ENCODE assay signal across 8 cellular contexts in the genomic region with DNA sequence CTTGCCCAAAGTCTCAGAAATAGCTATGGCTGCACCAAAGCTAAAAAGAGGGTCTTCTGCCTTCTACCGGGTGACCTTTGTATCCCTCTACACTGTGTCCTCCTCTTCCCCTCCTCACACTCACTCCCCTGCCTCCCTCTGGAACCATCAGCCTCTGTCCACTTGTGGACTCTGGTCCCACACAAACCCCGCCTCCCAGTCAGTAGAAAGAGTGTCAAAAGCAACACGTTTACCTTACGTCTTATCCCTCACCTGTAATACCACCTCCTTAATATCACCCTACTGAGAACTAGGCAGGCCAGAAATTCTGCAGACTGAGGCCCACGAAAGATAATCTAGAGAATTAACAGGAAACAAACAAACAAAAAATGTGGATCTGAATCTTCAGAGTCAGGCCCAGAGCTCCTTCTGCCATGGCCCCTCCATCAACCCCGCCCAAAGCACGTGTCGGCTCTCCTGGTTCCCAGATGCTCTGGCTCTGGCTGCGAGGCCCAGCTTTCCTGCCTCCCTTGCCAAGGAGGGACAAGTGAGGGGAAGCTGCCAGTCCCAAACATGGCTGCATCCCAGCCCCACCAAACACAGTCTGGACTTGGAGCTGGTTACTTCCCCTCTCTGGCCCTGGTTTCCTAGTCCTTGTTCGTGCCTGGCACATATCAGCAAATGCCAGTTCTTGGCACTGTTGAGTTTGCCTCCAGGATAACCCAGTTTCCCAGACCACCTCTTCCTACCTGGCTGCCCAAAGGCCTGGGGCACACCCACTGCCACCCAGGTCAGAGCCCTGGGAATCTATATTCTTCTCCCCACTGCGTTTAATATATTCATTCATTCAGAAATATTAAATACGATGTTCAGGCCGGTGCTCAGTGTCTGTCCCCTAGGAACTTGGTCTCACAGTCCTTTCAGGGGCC. TPM values are rescaled to one million over a fixed set of nuclear protein-coding genes. Genes with fewer than 3 reads are reported as not detected.
DNase-seq lines count a peak whose midpoint lies in the region; ATAC-seq, FAIRE-seq and TF ChIP-seq lines count a peak whose summit lies in the region.

No MANE protein-coding gene starts in this region.

- H2BK15ac ChIP-seq in mesenchymal stem cell (ENCODE audit: low read depth, poor library complexity, severe bottlenecking): no peak overlapping the region

- H3K23ac ChIP-seq in mesenchymal stem cell (ENCODE audit: low read length in 2 of 2): peak overlapping the region; percentile 20 to 68

- no peak for FAIRE-seq in HTR-8/SVneo (lab: Jason Lieb, UNC)

- peak overlapping the region; percentile 86 for H2BK120ac ChIP-seq in mesenchymal stem cell (ENCODE audit: low read depth, low read length)

- H3K14ac ChIP-seq in mesenchymal stem cell (ENCODE audit: low read length in 2 of 2): peak overlapping the region in 1 of 2 experiments; percentile 86

- peak overlapping the region; percentile 16 to 74 for H3K18ac ChIP-seq in mesenchymal stem cell (ENCODE audit: low read depth in 1 of 2, low read length in 2 of 2)

- no peak overlapping the region for H2AFZ ChIP-seq in mesenchymal stem cell (ENCODE audit: low read depth, low read length)

- H3K4me3 ChIP-seq in choroid plexus epithelial cell (ENCODE audit: low read depth, low read length) (peak overlapping the region; percentile 96), mesenchymal stem cell (ENCODE audit: insufficient read depth in 1 of 2, low read depth in 1 of 2, low read length in 2 of 2) (peak overlapping the region; percentile 34 to 95), uterus (peak overlapping the region; percentile 88 to 94)

- TF ChIP-seq CTCF in choroid plexus epithelial cell (conservative IDR thresholded peaks at IDR 0.05; ENCODE audit: low read depth, low read length) (no peak), uterus (IDR thresholded peaks at IDR 0.05) (no peak)

- peaks cover 2% of the 10 kb centered on the region for H3K79me1 ChIP-seq in mesenchymal stem cell (replicated peaks; ENCODE audit: low read length, poor library complexity, severe bottlenecking)

- peaks cover 2% of the 10 kb centered on the region for H3K27me3 Mint-ChIP-seq in activated T-cell treated with anti-CD3 and anti-CD28 coated beads, Interleukin-2, amount 50 U/mL, for 4 hours (ENCODE audit: low read depth)

- H3K36me3 Mint-ChIP-seq in activated T-cell treated with anti-CD3 and anti-CD28 coated beads, Interleukin-2, amount 50 U/mL, for 4 hours (ENCODE audit: insufficient read depth): peaks cover 26% of the 10 kb centered on the region

- peak overlapping the region; percentile 99 for H2AK5ac ChIP-seq in mesenchymal stem cell (ENCODE audit: low read length, severe bottlenecking)

- peak overlapping the region; percentile 82 for H3K4me2 ChIP-seq in mesenchymal stem cell (ENCODE audit: low read length, poor library complexity, severe bottlenecking)

- WGBS in mesenchymal stem cell: 75% methylated on average over 13 of the region's 13 CpGs

- TF ChIP-seq POLR2A in uterus (IDR thresholded peaks at IDR 0.05): no peak

- peak overlapping the region; percentile 92 for H2BK5ac ChIP-seq in mesenchymal stem cell (ENCODE audit: low read depth, low read length, poor library complexity, severe bottlenecking)

- H3K4ac ChIP-seq in mesenchymal stem cell (ENCODE audit: low read depth in 1 of 2, low read length in 2 of 2): peak overlapping the region; percentile 91 to 98

- H3K4me1 ChIP-seq in mesenchymal stem cell (ENCODE audit: control insufficient read depth, insufficient read depth, low read depth, low read length) (peaks cover 41% of the 10 kb centered on the region), uterus (peaks cover 21 to 23% of the 10 kb centered on the region in 2 donors)

- H3K9ac ChIP-seq in mesenchymal stem cell (ENCODE audit: low read length): peak overlapping the region; percentile 98

- H3K9me3 Mint-ChIP-seq in activated T-cell treated with anti-CD3 and anti-CD28 coated beads, Interleukin-2, amount 50 U/mL, for 4 hours: peaks cover 10% of the 10 kb centered on the region

- no peak for ATAC-seq in activated T-cell treated with anti-CD3 and anti-CD28 coated beads, Interleukin-2, amount 50 U/mL, for 4 hours

- no peak for DNase-seq in activated T-cell treated with anti-CD3 and anti-CD28 coated beads, Interleukin-2, amount 50 U/mL, for 4 hours
- DNase-seq in activated T-cell treated with anti-CD3 and anti-CD28 coated beads, Interleukin-2, amount 50 U/mL, for 48 hours: no peak
- peak; percentile 19 for DNase-seq in choroid plexus epithelial cell (ENCODE audit: low read depth)
- no peak for DNase-seq in mesenchymal stem cell
- peak; percentile 75 for DNase-seq in uterus
- DNase-seq in NCI-H2107 treated with DMSO at 0.1 percent for 48 hours (lab: John Stamatoyannopoulos, UW; ENCODE audit: unreplicated experiment): no peak
- no peak for DNase-seq in superior temporal gyrus (ENCODE audit: extremely low spot score)
- no peak for DNase-seq in HTR-8/SVneo (ENCODE audit: insufficient read length, low spot score)

- no peaks in the 10 kb centered on the region for H3K27me3 ChIP-seq in mesenchymal stem cell (ENCODE audit: control insufficient read depth in 1 of 2, insufficient read depth in 1 of 2, low read length in 2 of 2)
- no peaks in the 10 kb centered on the region for H3K27me3 ChIP-seq in uterus

- peak overlapping the region; percentile 96 for H3K27ac ChIP-seq in mesenchymal stem cell (ENCODE audit: low read length, poor library complexity, severe bottlenecking)
- peak overlapping the region; percentile 97 to 100 for H3K27ac ChIP-seq in uterus

- H3K9me3 ChIP-seq in mesenchymal stem cell (ENCODE audit: control insufficient read depth, low read length) (no peaks in the 10 kb centered on the region), uterus (no peaks in the 10 kb centered on the region)

- H2BK12ac ChIP-seq in mesenchymal stem cell (ENCODE audit: low read length in 2 of 2): peak overlapping the region; percentile 3 to 7

- peak overlapping the region; percentile 53 for H4K91ac ChIP-seq in mesenchymal stem cell (ENCODE audit: low read length)

- peak overlapping the region; percentile 35 for H4K8ac ChIP-seq in mesenchymal stem cell (ENCODE audit: low read length)

- intact Hi-C loops in uterus (cut with DNase I; ENCODE audit: low total_unique reads): loop anchor here (5.0 kb wide), 1 partner anchor 34 kb away; no protein-coding TSS in a partner anchor

- H3K4me1 Mint-ChIP-seq in activated T-cell treated with anti-CD3 and anti-CD28 coated beads, Interleukin-2, amount 50 U/mL, for 4 hours (ENCODE audit: low read depth): peaks cover 51% of the 10 kb centered on the region

- H3K36me3 ChIP-seq in mesenchymal stem cell (ENCODE audit: control insufficient read depth in 1 of 2, insufficient read depth in 2 of 2, low read depth in 1 of 2, low read length in 2 of 2): peaks cover 37 to 39% of the 10 kb centered on the region in 2 experiments
- no peaks in the 10 kb centered on the region for H3K36me3 ChIP-seq in uterus

- H3K4me3 Mint-ChIP-seq in activated T-cell treated with anti-CD3 and anti-CD28 coated beads, Interleukin-2, amount 50 U/mL, for 4 hours: peak overlapping the region; percentile 85

RNA-seq across cellular contexts. Expression of a gene that starts 2.7 kb away (rescaled TPM):
- total RNA-seq in activated T-cell treated with anti-CD3 and anti-CD28 coated beads, Interleukin-2, amount 50 U/mL, for 4 hours: 10 to 100 TPM; 47.0 to 77.1 (median 56.2) TPM
- 359 TPM for polyA plus RNA-seq in mesenchymal stem cell (2013, experiment 1 of 2)
- 344 TPM for polyA plus RNA-seq in mesenchymal stem cell (2013, experiment 2 of 2)
- total RNA-seq in uterus: 100 to 1,000 TPM; 147 to 538 (median 343) TPM

Comparison
In these comparisons a context has a peak if more than half of its experiments do, and no peak if none do; other contexts are left out.
1. DNase-seq: peak in choroid plexus epithelial cell (single experiment) and uterus (2 of 2); none in activated T-cell treated with anti-CD3 and anti-CD28 coated beads, Interleukin-2, amount 50 U/mL, for 4 hours (single experiment), activated T-cell treated with anti-CD3 and anti-CD28 coated beads, Interleukin-2, amount 50 U/mL, for 48 hours (0 of 2), mesenchymal stem cell (single experiment), NCI-H2107 treated with DMSO at 0.1 percent for 48 hours (single experiment), superior temporal gyrus (single experiment) and HTR-8/SVneo (single experiment).
2. Peak in every context shown above with its lines, with median percentiles within 50 percentile points of each other: H3K4me3 ChIP-seq.